In the genomic region with DNA sequence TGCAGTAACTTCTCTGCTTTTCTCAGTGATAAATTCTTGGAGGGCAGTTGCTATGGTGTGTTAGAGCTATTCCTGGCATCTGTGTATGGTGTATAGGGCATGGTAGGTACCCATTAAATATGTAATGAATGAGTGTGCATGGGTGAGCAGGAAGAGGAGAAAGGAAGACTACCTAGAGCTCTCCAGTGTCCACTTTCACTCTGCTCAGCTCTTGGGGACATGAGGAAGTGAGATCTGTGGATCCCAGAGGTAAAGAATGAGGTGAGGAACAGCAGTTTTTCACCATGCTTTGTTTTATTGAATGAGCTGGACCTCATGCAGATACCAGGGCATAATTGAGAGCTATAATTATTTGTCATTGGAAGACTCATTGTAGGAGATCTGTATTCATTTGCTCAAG, we compare ENCODE assay signal across 21 cellular contexts.
A peak's percentile ranks its signal among the peaks of the same experiment; 100 is the strongest.
DNase-seq lines count a peak whose midpoint lies in the region; ATAC-seq and TF ChIP-seq lines count a peak whose summit lies in the region.
"Had no signal": no experiment of that assay in that cellular context is flagged by ENCODE, and none has a peak within 500 bp of the region (broad histone marks: within the 10 kb centered on the region; RNA-seq: fewer than 3 reads in every experiment).

No MANE protein-coding gene starts in this region.

- peaks cover 32% of the 10 kb centered on the region for H3K4me1 Mint-ChIP-seq in activated T-helper 1 cell treated with anti-CD3 and anti-CD28 coated beads, Interleukin-12 subunit alpha, Interleukin-12 subunit beta, Interleukin-2, Interleukin-4 antibody, amounts not matched to agents 30 ng/mL and 10 ng/mL and 1 ng/mL, durations not matched to agents 14 hours and 24 hours and 36 hours (ENCODE audit: low read depth)

- TF ChIP-seq CTCF in neutrophil (IDR thresholded peaks at IDR 0.05) (no peak), OCI-LY7 (conservative IDR thresholded peaks at IDR 0.05; ENCODE audit: low read length) (no peak)

- POLR2A ChIA-PET in OCI-LY7 (lab: Charles Lee), result interaction anchor here (0.6 to 1.3 kb wide), 4 partner anchors 9 to 56 kb away, joined by 3 read pairs; no protein-coding TSS in a partner anchor

- H4K20me1 ChIP-seq in BLaER1 treated with 17β-estradiol and CSF1 and Interleukin-3, amounts not matched to agents 10 nM and 100 nM, result peaks cover 0 to 100% (median 4%) of the 10 kb centered on the region in 11 experiments; a peak in 11 of 22 replicates
- H4K20me1 ChIP-seq in OCI-LY7 (ENCODE audit: insufficient read depth, low read length), result 0 out of 2 replicates have a peak, but pooled peaks cover 7% of the 10 kb centered on the region

- no peaks in the 10 kb centered on the region for H3K79me2 ChIP-seq in OCI-LY7 (ENCODE audit: insufficient read depth, low read depth, low read length)

- H3K27ac ChIP-seq in BLaER1 treated with 17β-estradiol and CSF1 and Interleukin-3, amounts not matched to agents 10 nM and 100 nM, result no peak overlapping the region
- H3K27ac ChIP-seq in neutrophil, result peak overlapping the region; percentile 56
- H3K27ac ChIP-seq in OCI-LY7 (ENCODE audit: low read depth, low read length, poor library complexity, severe bottlenecking), result no peak overlapping the region
- H3K27ac ChIP-seq: adrenal gland, pancreas, SK-N-MC, uterus had no signal

- H3K9me2 ChIP-seq in OCI-LY7 (ENCODE audit: insufficient read depth, low read length), result no peaks in the 10 kb centered on the region

- no peak overlapping the region for H3K9ac ChIP-seq in BLaER1 treated with 17β-estradiol and CSF1 and Interleukin-3, amounts not matched to agents 10 nM and 100 nM

- H3K4me2 ChIP-seq in BLaER1 treated with 17β-estradiol and CSF1 and Interleukin-3, amounts not matched to agents 10 nM and 100 nM, result peak overlapping the region in 6 of 11 experiments; percentile 29 to 61 (median 50); a peak in 11 of 22 replicates
- H3K4me2 ChIP-seq in OCI-LY7 (ENCODE audit: low read length), result no peak overlapping the region

- no peak for DNase-seq in activated T-helper 1 cell treated with anti-CD3 and anti-CD28 coated beads, Interleukin-12 subunit alpha, Interleukin-12 subunit beta, Interleukin-2, Interleukin-4 antibody, amounts not matched to agents 30 ng/mL and 10 ng/mL and 1 ng/mL, durations not matched to agents 14 hours and 24 hours and 36 hours (ENCODE audit: low spot score)
- no peak for DNase-seq in stimulated activated CD4-positive, alpha-beta T cell treated with anti-CD3 and anti-CD28 coated beads, Interleukin-2, amount 100 ng/mL, for 24 hours
- DNase-seq in OCI-LY7 (ENCODE audit: low spot score), result no peak
- DNase-seq: adrenal gland, DMS 273 treated with DMSO at 0.1 percent for 48 hours, kidney glomerular epithelial cell, mesendoderm, NCI-H1436, NCI-H2107, pancreas, right cardiac atrium, substantia nigra, uterus had no signal

- no peak overlapping the region for H3K4me3 Mint-ChIP-seq in activated T-helper 1 cell treated with anti-CD3 and anti-CD28 coated beads, Interleukin-12 subunit alpha, Interleukin-12 subunit beta, Interleukin-2, Interleukin-4 antibody, amounts not matched to agents 30 ng/mL and 10 ng/mL and 1 ng/mL, durations not matched to agents 14 hours and 24 hours and 36 hours
- H3K4me3 Mint-ChIP-seq: T-helper 2 cell treated with Interferon-gamma antibody and Interleukin-4, amounts not matched to agents 5 μg/mL and 100 μg/mL, for 36 hours had no signal

- no peaks in the 10 kb centered on the region for H3K27me3 ChIP-seq in BLaER1 treated with 17β-estradiol and CSF1 and Interleukin-3, amounts not matched to agents 10 nM and 100 nM
- H3K27me3 ChIP-seq in neutrophil, result no peaks in the 10 kb centered on the region
- H3K27me3 ChIP-seq: adrenal gland, pancreas, uterus had no signal

- H3K4me3 ChIP-seq in BLaER1 treated with 17β-estradiol and CSF1 and Interleukin-3, amounts not matched to agents 10 nM and 100 nM, result no peak overlapping the region
- H3K4me3 ChIP-seq in neutrophil (ENCODE audit: low read depth in 1 of 2, low read length in 1 of 2), result no peak overlapping the region
- H3K4me3 ChIP-seq in OCI-LY7 (ENCODE audit: low read depth, low read length, poor library complexity, severe bottlenecking), result no peak overlapping the region
- H3K4me3 ChIP-seq: adrenal gland, coronary artery, pancreas, SK-N-MC, uterus had no signal

- no peaks in the 10 kb centered on the region for H3K27me3 Mint-ChIP-seq in activated T-helper 1 cell treated with anti-CD3 and anti-CD28 coated beads, Interleukin-12 subunit alpha, Interleukin-12 subunit beta, Interleukin-2, Interleukin-4 antibody, amounts not matched to agents 30 ng/mL and 10 ng/mL and 1 ng/mL, durations not matched to agents 14 hours and 24 hours and 36 hours (ENCODE audit: insufficient read depth)

- CTCF ChIA-PET in OCI-LY7 (lab: Charles Lee; ENCODE audit: unreplicated experiment), result no interaction called here

- intact Hi-C loops in activated T-helper 1 cell treated with anti-CD3 and anti-CD28 coated beads, Interleukin-12 subunit alpha, Interleukin-12 subunit beta, Interleukin-2, Interleukin-4 antibody, amounts not matched to agents 30 ng/mL and 10 ng/mL and 1 ng/mL, durations not matched to agents 14 hours and 24 hours and 36 hours (cut with micrococcal nuclease), result no loop called here
- intact Hi-C loops in OCI-LY7 (cut with micrococcal nuclease; ENCODE audit: unreplicated experiment), result no loop called here

- no peak overlapping the region for H2AFZ ChIP-seq in OCI-LY7 (ENCODE audit: low read length)

- peaks cover 0 to 35% (median 19%) of the 10 kb centered on the region in 10 experiments; a peak in 15 of 20 replicates for H3K4me1 ChIP-seq in BLaER1 treated with 17β-estradiol and CSF1 and Interleukin-3, amounts not matched to agents 10 nM and 100 nM
- peaks cover 0 to 11% of the 10 kb centered on the region in 2 experiments for H3K4me1 ChIP-seq in neutrophil (ENCODE audit: control insufficient read depth in 1 of 2, insufficient read depth in 1 of 2, low read depth in 1 of 2, low read length in 1 of 2)
- no peaks in the 10 kb centered on the region for H3K4me1 ChIP-seq in OCI-LY7 (ENCODE audit: insufficient read depth, low read length, poor library complexity, severe bottlenecking)

- H3K27ac Mint-ChIP-seq in activated T-helper 1 cell treated with anti-CD3 and anti-CD28 coated beads, Interleukin-12 subunit alpha, Interleukin-12 subunit beta, Interleukin-2, Interleukin-4 antibody, amounts not matched to agents 30 ng/mL and 10 ng/mL and 1 ng/mL, durations not matched to agents 14 hours and 24 hours and 36 hours, result peak overlapping the region; percentile 1
- H3K27ac Mint-ChIP-seq: T-helper 2 cell treated with Interferon-gamma antibody and Interleukin-4, amounts not matched to agents 5 μg/mL and 100 μg/mL, for 36 hours had no signal

- peaks cover 0 to 46% (median 7%) of the 10 kb centered on the region in 11 experiments; a peak in 8 of 22 replicates for H3K36me3 ChIP-seq in BLaER1 treated with 17β-estradiol and CSF1 and Interleukin-3, amounts not matched to agents 10 nM and 100 nM
- H3K36me3 ChIP-seq in neutrophil, result peaks cover 3% of the 10 kb centered on the region
- H3K36me3 ChIP-seq in OCI-LY7 (ENCODE audit: insufficient read depth, low read length), result peaks cover 4% of the 10 kb centered on the region; the same call in 1 of the 2 replicates
- H3K36me3 ChIP-seq: adrenal gland, pancreas, uterus had no signal

- H3K9me3 Mint-ChIP-seq in activated T-helper 1 cell treated with anti-CD3 and anti-CD28 coated beads, Interleukin-12 subunit alpha, Interleukin-12 subunit beta, Interleukin-2, Interleukin-4 antibody, amounts not matched to agents 30 ng/mL and 10 ng/mL and 1 ng/mL, durations not matched to agents 14 hours and 24 hours and 36 hours, result no peaks in the 10 kb centered on the region
- H3K9me3 Mint-ChIP-seq: T-helper 2 cell treated with Interferon-gamma antibody and Interleukin-4, amounts not matched to agents 5 μg/mL and 100 μg/mL, for 36 hours had no signal

- H3K9me3 ChIP-seq in BLaER1 treated with 17β-estradiol and CSF1 and Interleukin-3, amounts not matched to agents 10 nM and 100 nM (replicated peaks in 1 of 11), result no peaks in the 10 kb centered on the region
- H3K9me3 ChIP-seq in neutrophil (no peaks in the 10 kb centered on the region), OCI-LY7 (ENCODE audit: low read length) (no peaks in the 10 kb centered on the region)
- H3K9me3 ChIP-seq: pancreas, uterus had no signal

- BruUV-seq in OCI-LY7 (replicated peaks; lab: Mats Ljungman, UMichigan), result no TSS peak

- peak; percentile 50 for ATAC-seq in GM21423 (IDR thresholded peaks at IDR 0.05; ENCODE audit: unreplicated experiment)
- ATAC-seq in HG02973 (IDR thresholded peaks at IDR 0.05; ENCODE audit: unreplicated experiment), result no peak
- ATAC-seq in GM18861 (IDR thresholded peaks at IDR 0.05; ENCODE audit: unreplicated experiment), result no peak
- ATAC-seq: right cardiac atrium had no signal

- H3K36me3 Mint-ChIP-seq in activated T-helper 1 cell treated with anti-CD3 and anti-CD28 coated beads, Interleukin-12 subunit alpha, Interleukin-12 subunit beta, Interleukin-2, Interleukin-4 antibody, amounts not matched to agents 30 ng/mL and 10 ng/mL and 1 ng/mL, durations not matched to agents 14 hours and 24 hours and 36 hours (ENCODE audit: low read depth), result peaks cover 28% of the 10 kb centered on the region
